Comparison of ENCODE assay signal across 9 cellular contexts in genomic region chr11:59918987-59919589, GRCh38. TPM values are rescaled to one million over a fixed set of nuclear protein-coding genes. Genes with fewer than 3 reads are reported as not detected.
DNase-seq lines count a peak whose midpoint lies in the region; ATAC-seq and TF ChIP-seq lines count a peak whose summit lies in the region.
"Had no signal": no experiment of that assay in that cellular context is flagged by ENCODE, and none has a peak within 500 bp of the region (broad histone marks: within the 10 kb centered on the region; RNA-seq: fewer than 3 reads in every experiment).

No MANE protein-coding gene starts in this region.

- intact Hi-C loops in Caco-2 (cut with micrococcal nuclease; ENCODE audit: unreplicated experiment) (loop anchor here (1.0 to 5.0 kb wide), 2 partner anchors 96 to 162 kb away; partner anchors contain the start of gene STX3), PC-3 (cut with micrococcal nuclease) (loop anchor here (1.0 kb wide), 2 partner anchors 96 to 165 kb away; no protein-coding TSS in a partner anchor)

- BruUV-seq in Caco-2 (replicated peaks; lab: Mats Ljungman, UMichigan) (no TSS peak), PC-3 (replicated peaks; lab: Mats Ljungman, UMichigan) (no TSS peak)

- no peaks in the 10 kb centered on the region for H3K79me2 ChIP-seq in GM23338 (replicated peaks; ENCODE audit: insufficient read depth)
- H3K79me2 ChIP-seq in PC-3 (ENCODE audit: low read length), result no peaks in the 10 kb centered on the region

- CTCF ChIA-PET in Caco-2 (lab: Charles Lee) (interaction anchor here (0.6 to 1.7 kb wide), 4 partner anchors 42 to 110 kb away, joined by 3 to 17 read pairs (median 4); partner anchors contain the start of gene MRPL16), PC-3 (lab: Charles Lee) (interaction anchor here (0.6 to 1.8 kb wide), 4 partner anchors 13 to 117 kb away, joined by 3 to 11 read pairs (median 4); no protein-coding TSS in a partner anchor)

- TF ChIP-seq POLR2A in erythroblast (IDR thresholded peaks at IDR 0.05; ENCODE audit: low read length), result no peak

- no peak overlapping the region for H3K9ac ChIP-seq in PC-3 (ENCODE audit: low read length)

- H3K4me1 ChIP-seq in Caco-2, result no peaks in the 10 kb centered on the region
- no peaks in the 10 kb centered on the region for H3K4me1 ChIP-seq in GM23338 (ENCODE audit: insufficient read depth)
- H3K4me1 ChIP-seq in PC-3 (ENCODE audit: insufficient read depth, low read length), result peaks cover 9% of the 10 kb centered on the region

- peak in 1 of 2 experiments; percentile 58 for DNase-seq in Caco-2
- DNase-seq in GM23338 (ENCODE audit: low spot score), result peak; percentile 75
- peak; percentile 91 for DNase-seq in PC-3
- peak; percentile 42 to 44 for DNase-seq in erythroblast (lab: John Stamatoyannopoulos, UW)
- DNase-seq in smooth muscle cell of the brain vasculature (ENCODE audit: low read depth, low spot score), result peak; percentile 12
- no peak for DNase-seq in 8988T
- no peak for DNase-seq in activated CD8-positive, alpha-beta memory T cell treated with anti-CD3 and anti-CD28 coated beads, Interleukin-2, amount 50 U/mL, for 48 hours

- H3K36me3 ChIP-seq in Caco-2 (ENCODE audit: control insufficient read depth, insufficient read depth, low read length) (no peaks in the 10 kb centered on the region), GM23338 (ENCODE audit: insufficient read depth) (peaks cover 15% of the 10 kb centered on the region; the same call in 1 of the 2 replicates), PC-3 (ENCODE audit: low read depth, low read length) (no peaks in the 10 kb centered on the region)

- H4K20me1 ChIP-seq in GM23338 (replicated peaks; ENCODE audit: insufficient read depth), result no peaks in the 10 kb centered on the region
- H4K20me1 ChIP-seq in PC-3 (ENCODE audit: low read length), result no peaks in the 10 kb centered on the region

- H3K4me3 ChIP-seq in Caco-2 (ENCODE audit: low read depth, low read length) (no peak overlapping the region), GM23338 (no peak overlapping the region), PC-3 (ENCODE audit: low read length) (no peak overlapping the region)

- H3K9me3 Mint-ChIP-seq in Caco-2 (ENCODE audit: unreplicated experiment) (peaks cover 43% of the 10 kb centered on the region), GM23338 (peaks cover 40% of the 10 kb centered on the region)

- H3K27me3 ChIP-seq in Caco-2 (replicated peaks; ENCODE audit: control insufficient read depth, insufficient read depth, low read length) (no peaks in the 10 kb centered on the region), GM23338 (ENCODE audit: insufficient read depth) (no peaks in the 10 kb centered on the region), PC-3 (ENCODE audit: low read length) (no peaks in the 10 kb centered on the region)

- H3F3A ChIP-seq in GM23338 (replicated peaks; ENCODE audit: low read depth) (no peaks in the 10 kb centered on the region; the same call in 1 of the 2 replicates), PC-3 (ENCODE audit: low read length, unreplicated experiment) (no peaks in the 10 kb centered on the region)

- TF ChIP-seq CTCF in Caco-2 (IDR thresholded peaks at IDR 0.05; ENCODE audit: insufficient read depth in 1 of 2, low read depth in 1 of 2, low read length in 1 of 2, severe bottlenecking in 1 of 2, unreplicated experiment in 1 of 2) (peak; percentile 50 to 57), GM23338 (conservative IDR thresholded peaks at IDR 0.05; ENCODE audit: low read depth in 2 of 2) (peak; percentile 71 to 88), PC-3 (conservative IDR thresholded peaks at IDR 0.05; ENCODE audit: low read depth, low read length) (peak; percentile 92)

- H3K36me3 Mint-ChIP-seq in Caco-2 (ENCODE audit: insufficient read depth, unreplicated experiment), result no peaks in the 10 kb centered on the region
- peaks cover 32% of the 10 kb centered on the region for H3K36me3 Mint-ChIP-seq in GM23338 (ENCODE audit: low read depth)

- H3K4me2 ChIP-seq in GM23338 (no peak overlapping the region), PC-3 (ENCODE audit: low read length) (no peak overlapping the region)

- no peak overlapping the region for H3K27ac Mint-ChIP-seq in Caco-2 (ENCODE audit: unreplicated experiment)
- H3K27ac Mint-ChIP-seq in GM23338, result peak overlapping the region; percentile 44; the same call in 1 of the 2 replicates

- H3K9me3 ChIP-seq in Caco-2, result peaks cover 11% of the 10 kb centered on the region
- peaks cover 23% of the 10 kb centered on the region for H3K9me3 ChIP-seq in PC-3 (ENCODE audit: low read length)

- H3K27ac ChIP-seq in GM23338 (ENCODE audit: low read depth), result no peak overlapping the region
- peak overlapping the region; percentile 11 for H3K27ac ChIP-seq in PC-3 (ENCODE audit: low read length)

- H2AFZ ChIP-seq in GM23338 (no peak overlapping the region), PC-3 (ENCODE audit: low read length) (no peak overlapping the region)

- ATAC-seq in GM23338 (no peak), PC-3 (peak; percentile 46; the same call in 1 of the 2 replicates), HG03139 (IDR thresholded peaks at IDR 0.05; ENCODE audit: unreplicated experiment) (no peak)

- H3K4me3 Mint-ChIP-seq in Caco-2 (ENCODE audit: unreplicated experiment), result no peak overlapping the region
- H3K4me3 Mint-ChIP-seq in GM23338, result no peak overlapping the region

- H3K27me3 Mint-ChIP-seq in Caco-2 (ENCODE audit: insufficient read depth, unreplicated experiment), result no peaks in the 10 kb centered on the region
- H3K27me3 Mint-ChIP-seq in GM23338 (ENCODE audit: insufficient read depth, low read depth, poor library complexity), result no peaks in the 10 kb centered on the region

- H3K4me1 Mint-ChIP-seq in Caco-2 (ENCODE audit: low read depth, unreplicated experiment) (no peaks in the 10 kb centered on the region), GM23338 (no peaks in the 10 kb centered on the region)

- no peaks in the 10 kb centered on the region for H3K9me2 ChIP-seq in GM23338 (ENCODE audit: insufficient read depth)
- H3K9me2 ChIP-seq in PC-3 (replicated peaks; ENCODE audit: low read length), result no peaks in the 10 kb centered on the region

- POLR2A ChIA-PET in Caco-2 (lab: Charles Lee) (no interaction called here), PC-3 (lab: Charles Lee; ENCODE audit: unreplicated experiment) (interaction anchor here (0.6 kb wide), 1 partner anchor 382 kb away, joined by 5 read pairs; no protein-coding TSS in a partner anchor)

TF ChIP-seq in GM23338, 12 proteins besides CTCF, POLR2A, EP300 and RAD21 (continues in another document):
- TF ChIP-seq ZNF114 (CRISPR knock-in tag; IDR thresholded peaks at IDR 0.05) (no peak), ETS1 (IDR thresholded peaks at IDR 0.05) (no peak), ZNF331 (CRISPR knock-in tag; IDR thresholded peaks at IDR 0.05; ENCODE audit: low read depth) (no peak), STAT1 (IDR thresholded peaks at IDR 0.05; ENCODE audit: unreplicated experiment) (no peak), CREB1 (CRISPR knock-in tag; IDR thresholded peaks at IDR 0.05; ENCODE audit: low read depth) (no peak), JUNB (IDR thresholded peaks at IDR 0.05; ENCODE audit: unreplicated experiment) (no peak), REST (IDR thresholded peaks at IDR 0.05; ENCODE audit: unreplicated experiment) (no peak), POLR2AphosphoS5 (IDR thresholded peaks at IDR 0.05; ENCODE audit: low read depth) (no peak), NANOG (IDR thresholded peaks at IDR 0.05; ENCODE audit: borderline replicate concordance) (no peak)

RNA-seq across cellular contexts. Expression of gene OOSP1, which starts 19.1 kb away (rescaled TPM):
- total RNA-seq in Caco-2 (2022) (not detected in 2 replicates), PC-3 (2014; rRNA removed) (not detected in 2 replicates)
- total RNA-seq in GM23338 (2014; rRNA removed; shearing (Covaris generic)), result not detected in 2 replicates
- polyA plus RNA-seq in GM23338 (2016; fragmentation: Nextera tagmentation; extraction: Ambion mirVana), result not detected in 2 replicates
- total RNA-seq: mononuclear cell had no signal

RNA-seq across cellular contexts. Expression of gene OOSP3, which starts 40.5 kb away (rescaled TPM):
- total RNA-seq in Caco-2 (2022) (0.39 TPM in 1 of 2 replicates, not detected in the other), PC-3 (2014; rRNA removed) (not detected in 2 replicates)
- not detected in 2 replicates for total RNA-seq in GM23338 (2014; rRNA removed; shearing (Covaris generic))
- 0.35 TPM in 1 of 2 replicates, not detected in the other for polyA plus RNA-seq in GM23338 (2016; fragmentation: Nextera tagmentation; extraction: Ambion mirVana)
- total RNA-seq: mononuclear cell had no signal

RNA-seq across cellular contexts. Expression of gene OOSP4A, which starts 44.7 kb away (rescaled TPM):
- total RNA-seq in Caco-2 (2022) (not detected in 2 replicates), PC-3 (2014; rRNA removed) (not detected in 2 replicates)
- not detected in 2 replicates for total RNA-seq in GM23338 (2014; rRNA removed; shearing (Covaris generic))
- not detected in 2 replicates for polyA plus RNA-seq in GM23338 (2016; fragmentation: Nextera tagmentation; extraction: Ambion mirVana)
- total RNA-seq: mononuclear cell had no signal

RNA-seq across cellular contexts. Expression of gene TCN1, which starts 52.8 kb away (rescaled TPM):
- total RNA-seq in Caco-2 (2022), result not detected in 2 replicates
- total RNA-seq in GM23338 (2014; rRNA removed; shearing (Covaris generic)), result not detected in 2 replicates
- not detected in 2 replicates for polyA plus RNA-seq in GM23338 (2016; fragmentation: Nextera tagmentation; extraction: Ambion mirVana)
- total RNA-seq in PC-3 (2014; rRNA removed), result 7.4 and 14.8 TPM in 2 replicates

Comparison
In these comparisons a context has a peak if more than half of its experiments do, and no peak if none do; other contexts are left out.
1. DNase-seq: peak in GM23338 (single experiment), PC-3 (single experiment), erythroblast (2 of 2) and smooth muscle cell of the brain vasculature (single experiment); none in 8988T (single experiment) and activated CD8-positive, alpha-beta memory T cell treated with anti-CD3 and anti-CD28 coated beads, Interleukin-2, amount 50 U/mL, for 48 hours (single experiment).
2. Peak in every context shown above with its lines, with median percentiles within 50 percentile points of each other: CTCF ChIP-seq.